21 cellular contexts compared by ENCODE assay signal in genomic region chr20:61510778-61511330, GRCh38.
DNase-seq lines count a peak whose midpoint lies in the region; ATAC-seq and TF ChIP-seq lines count a peak whose summit lies in the region.
"Had no signal": no experiment of that assay in that cellular context is flagged by ENCODE, and none has a peak within 500 bp of the region (broad histone marks: within the 10 kb centered on the region; RNA-seq: fewer than 3 reads in every experiment).

No MANE protein-coding gene starts in this region.

- no peak overlapping the region for H3K4me3 ChIP-seq in endodermal cell (ENCODE audit: low read length)
- H3K4me3 ChIP-seq: A549, PC-9 had no signal

- WGBS in endodermal cell (ENCODE audit: insufficient coverage in 1 of 2, insufficient read length in 1 of 2), 2 experiments = 78 to 83% methylated on average over 4 to 6 of the region's 7 CpGs

- H3K27me3 ChIP-seq in endodermal cell (ENCODE audit: control insufficient read depth, insufficient read depth, low read length, poor library complexity, severe bottlenecking) = no peaks in the 10 kb centered on the region

- TF ChIP-seq CTCF in activated CD8-positive, alpha-beta T cell treated with anti-CD3 and anti-CD28 coated beads for 36 hours (IDR thresholded peaks at IDR 0.05) = no peak
- TF ChIP-seq CTCF in endodermal cell (conservative IDR thresholded peaks at IDR 0.05) = no peak

- H3K27ac ChIP-seq in endodermal cell (ENCODE audit: low read depth, low read length) = no peak overlapping the region
- H3K27ac ChIP-seq: A549, PC-9, RWPE1 had no signal

- H3K9ac ChIP-seq in endodermal cell (ENCODE audit: extremely low read depth, low read length, poor library complexity, severe bottlenecking) = no peak overlapping the region

- H3K9me3 Mint-ChIP-seq in activated CD8-positive, alpha-beta T cell treated with anti-CD3 and anti-CD28 coated beads for 36 hours = no peaks in the 10 kb centered on the region
- no peaks in the 10 kb centered on the region for H3K9me3 Mint-ChIP-seq in activated CD8-positive, alpha-beta T cell treated with anti-CD3 and anti-CD28 coated beads, Interleukin-2, amount 10 ng/mL, durations not matched to agents 7 days and 5 days (ENCODE audit: insufficient read depth)
- no peaks in the 10 kb centered on the region for H3K9me3 Mint-ChIP-seq in endodermal cell
- no peaks in the 10 kb centered on the region for H3K9me3 Mint-ChIP-seq in stimulated activated effector memory CD8-positive, alpha-beta T cell treated with anti-CD3 and anti-CD28 coated beads, Interleukin-12 subunit alpha, Interleukin-12 subunit beta, amount 100 ng/mL, for 72 hours

- H3K9me3 ChIP-seq in endodermal cell (ENCODE audit: control insufficient read depth, low read length) = no peaks in the 10 kb centered on the region
- H3K9me3 ChIP-seq: A549 had no signal

- POLR2A ChIA-PET in activated CD8-positive, alpha-beta T cell treated with anti-CD3 and anti-CD28 coated beads for 36 hours (lab: Charles Lee) = no interaction called here
- POLR2A ChIA-PET in activated CD8-positive, alpha-beta T cell treated with anti-CD3 and anti-CD28 coated beads, Interleukin-2, amount 10 ng/mL, durations not matched to agents 7 days and 5 days (lab: Charles Lee) = no interaction called here

- H3K27me3 Mint-ChIP-seq in activated CD8-positive, alpha-beta T cell treated with anti-CD3 and anti-CD28 coated beads for 36 hours = no peaks in the 10 kb centered on the region
- no peaks in the 10 kb centered on the region for H3K27me3 Mint-ChIP-seq in activated CD8-positive, alpha-beta T cell treated with anti-CD3 and anti-CD28 coated beads, Interleukin-2, amount 10 ng/mL, durations not matched to agents 7 days and 5 days (ENCODE audit: low read depth)
- no peaks in the 10 kb centered on the region for H3K27me3 Mint-ChIP-seq in endodermal cell (ENCODE audit: insufficient read depth)
- H3K27me3 Mint-ChIP-seq: B cell had no signal

- intact Hi-C loops in activated CD8-positive, alpha-beta T cell treated with anti-CD3 and anti-CD28 coated beads for 36 hours (cut with micrococcal nuclease) = no loop called here

- CTCF ChIA-PET in activated CD8-positive, alpha-beta T cell treated with anti-CD3 and anti-CD28 coated beads for 36 hours (lab: Charles Lee) = no interaction called here
- CTCF ChIA-PET in activated CD8-positive, alpha-beta T cell treated with anti-CD3 and anti-CD28 coated beads, Interleukin-2, amount 10 ng/mL, durations not matched to agents 7 days and 5 days (lab: Charles Lee) = no interaction called here

- H3K27ac Mint-ChIP-seq in activated CD8-positive, alpha-beta T cell treated with anti-CD3 and anti-CD28 coated beads for 36 hours = no peak overlapping the region
- no peak overlapping the region for H3K27ac Mint-ChIP-seq in activated CD8-positive, alpha-beta T cell treated with anti-CD3 and anti-CD28 coated beads, Interleukin-2, amount 10 ng/mL, durations not matched to agents 7 days and 5 days
- H3K27ac Mint-ChIP-seq in endodermal cell = peak overlapping the region; percentile 86
- no peak overlapping the region for H3K27ac Mint-ChIP-seq in stimulated activated effector memory CD8-positive, alpha-beta T cell treated with anti-CD3 and anti-CD28 coated beads, Interleukin-12 subunit alpha, Interleukin-12 subunit beta, amount 100 ng/mL, for 72 hours
- H3K27ac Mint-ChIP-seq: B cell had no signal

- no peaks in the 10 kb centered on the region for H3K36me3 Mint-ChIP-seq in activated CD8-positive, alpha-beta T cell treated with anti-CD3 and anti-CD28 coated beads for 36 hours (ENCODE audit: low read depth)
- H3K36me3 Mint-ChIP-seq in activated CD8-positive, alpha-beta T cell treated with anti-CD3 and anti-CD28 coated beads, Interleukin-2, amount 10 ng/mL, durations not matched to agents 7 days and 5 days (ENCODE audit: low read depth) = no peaks in the 10 kb centered on the region
- H3K36me3 Mint-ChIP-seq in endodermal cell (ENCODE audit: low read depth) = no peaks in the 10 kb centered on the region
- no peaks in the 10 kb centered on the region for H3K36me3 Mint-ChIP-seq in stimulated activated effector memory CD8-positive, alpha-beta T cell treated with anti-CD3 and anti-CD28 coated beads, Interleukin-12 subunit alpha, Interleukin-12 subunit beta, amount 100 ng/mL, for 72 hours

- ATAC-seq in activated CD8-positive, alpha-beta T cell treated with anti-CD3 and anti-CD28 coated beads for 36 hours = peak; percentile 56
- no peak for ATAC-seq in activated CD8-positive, alpha-beta T cell treated with anti-CD3 and anti-CD28 coated beads, Interleukin-2, amount 10 ng/mL, durations not matched to agents 7 days and 5 days
- peak; percentile 24 for ATAC-seq in stimulated activated effector memory CD8-positive, alpha-beta T cell treated with anti-CD3 and anti-CD28 coated beads, Interleukin-12 subunit alpha, Interleukin-12 subunit beta, amount 100 ng/mL, for 72 hours
- ATAC-seq: A549, HCT116 had no signal

- H3K4me3 Mint-ChIP-seq in activated CD8-positive, alpha-beta T cell treated with anti-CD3 and anti-CD28 coated beads for 36 hours = no peak overlapping the region
- H3K4me3 Mint-ChIP-seq in activated CD8-positive, alpha-beta T cell treated with anti-CD3 and anti-CD28 coated beads, Interleukin-2, amount 10 ng/mL, durations not matched to agents 7 days and 5 days = no peak overlapping the region
- no peak overlapping the region for H3K4me3 Mint-ChIP-seq in endodermal cell
- no peak overlapping the region for H3K4me3 Mint-ChIP-seq in stimulated activated effector memory CD8-positive, alpha-beta T cell treated with anti-CD3 and anti-CD28 coated beads, Interleukin-12 subunit alpha, Interleukin-12 subunit beta, amount 100 ng/mL, for 72 hours
- H3K4me3 Mint-ChIP-seq: B cell had no signal

- peaks cover 5% of the 10 kb centered on the region for H3K4me1 Mint-ChIP-seq in activated CD8-positive, alpha-beta T cell treated with anti-CD3 and anti-CD28 coated beads for 36 hours (ENCODE audit: low read depth)
- H3K4me1 Mint-ChIP-seq in activated CD8-positive, alpha-beta T cell treated with anti-CD3 and anti-CD28 coated beads, Interleukin-2, amount 10 ng/mL, durations not matched to agents 7 days and 5 days (ENCODE audit: low read depth) = no peaks in the 10 kb centered on the region
- H3K4me1 Mint-ChIP-seq in endodermal cell = peaks cover 72% of the 10 kb centered on the region
- H3K4me1 Mint-ChIP-seq in stimulated activated effector memory CD8-positive, alpha-beta T cell treated with anti-CD3 and anti-CD28 coated beads, Interleukin-12 subunit alpha, Interleukin-12 subunit beta, amount 100 ng/mL, for 72 hours = no peaks in the 10 kb centered on the region
- H3K4me1 Mint-ChIP-seq: B cell had no signal

- H3K36me3 ChIP-seq in endodermal cell (ENCODE audit: control insufficient read depth, insufficient read depth, low read length) = no peaks in the 10 kb centered on the region

- peaks cover 10% of the 10 kb centered on the region for H3K4me1 ChIP-seq in endodermal cell (ENCODE audit: control insufficient read depth, insufficient read depth, low read length)
- H3K4me1 ChIP-seq: A549 had no signal

- peak; percentile 32 for DNase-seq in activated CD8-positive, alpha-beta T cell treated with anti-CD3 and anti-CD28 coated beads for 36 hours
- DNase-seq in activated CD8-positive, alpha-beta T cell treated with anti-CD3 and anti-CD28 coated beads, Interleukin-2, amount 10 ng/mL, durations not matched to agents 7 days and 5 days = no peak
- DNase-seq in stimulated activated CD4-positive, alpha-beta T cell treated with anti-CD3 and anti-CD28 coated beads, Interleukin-12 subunit alpha, Interleukin-12 subunit beta, amount 100 ng/mL, for 4 hours = peak; percentile 5
- no peak for DNase-seq in stimulated activated CD4-positive, alpha-beta T cell treated with anti-CD3 and anti-CD28 coated beads, Interleukin-4, amount 100 ng/mL, for 4 hours
- DNase-seq in endodermal cell (no peak), 8988T (no peak)
- no peak for DNase-seq in stimulated activated effector memory CD8-positive, alpha-beta T cell treated with anti-CD3 and anti-CD28 coated beads, Interleukin-12 subunit alpha, Interleukin-12 subunit beta, amount 100 ng/mL, for 72 hours (ENCODE audit: low spot score in 2 of 2)
- DNase-seq: EL, GF-D8, KG1, NCI-H1105, NCI-H146, NCI-H2029, NCI-H2227 treated with DMSO at 0.1 percent for 48 hours, NCI-H510A, PC-9, SIG-M5 had no signal

Comparison
In these comparisons a context has a peak if more than half of its experiments do, and no peak if none do; other contexts are left out.
1. DNase-seq: peak in activated CD8-positive, alpha-beta T cell treated with anti-CD3 and anti-CD28 coated beads for 36 hours (single experiment) and stimulated activated CD4-positive, alpha-beta T cell treated with anti-CD3 and anti-CD28 coated beads, Interleukin-12 subunit alpha, Interleukin-12 subunit beta, amount 100 ng/mL, for 4 hours (single experiment); none in activated CD8-positive, alpha-beta T cell treated with anti-CD3 and anti-CD28 coated beads, Interleukin-2, amount 10 ng/mL, durations not matched to agents 7 days and 5 days (single experiment), stimulated activated CD4-positive, alpha-beta T cell treated with anti-CD3 and anti-CD28 coated beads, Interleukin-4, amount 100 ng/mL, for 4 hours (0 of 2), endodermal cell (single experiment), stimulated activated effector memory CD8-positive, alpha-beta T cell treated with anti-CD3 and anti-CD28 coated beads, Interleukin-12 subunit alpha, Interleukin-12 subunit beta, amount 100 ng/mL, for 72 hours (0 of 2) and 8988T (single experiment).